ENCODE assay signal across 8 cellular contexts in genomic region chr2:64945973-64946736, GRCh38.
A peak's percentile ranks its signal among the peaks of the same experiment; 100 is the strongest.
DNase-seq lines count a peak whose midpoint lies in the region; ATAC-seq and TF ChIP-seq lines count a peak whose summit lies in the region.
"Had no signal": no experiment of that assay in that cellular context is flagged by ENCODE, and none has a peak within 500 bp of the region (broad histone marks: within the 10 kb centered on the region; RNA-seq: fewer than 3 reads in every experiment).

No MANE protein-coding gene starts in this region.

- ATAC-seq in GM19035 (IDR thresholded peaks at IDR 0.05; ENCODE audit: unreplicated experiment) (peak; percentile 91), HG03095 (IDR thresholded peaks at IDR 0.05; ENCODE audit: unreplicated experiment) (peak; percentile 83)

- DNase-seq in T-helper 2 cell (peak in 4 of 5 experiments; percentile 19 to 94 (median 30)), brain microvascular endothelial cell (peak; percentile 16), NCI-H69 (lab: John Stamatoyannopoulos, UW) (no peak), HUDEP-2 (lab: John Stamatoyannopoulos, UW; ENCODE audit: unreplicated experiment in 76 of 76) (no peak)
- DNase-seq in stimulated activated CD4-positive, alpha-beta T cell treated with anti-CD3 and anti-CD28 coated beads, Interleukin-2, amount 100 ng/mL, for 48 hours = peak; percentile 45 to 55
- DNase-seq: pancreas had no signal

- in situ Hi-C loops in brain microvascular endothelial cell (cut with HindIII; ENCODE audit: low pct_ligation_motif_present, low sequenced_read_pairs) = no loop called here

- H3K27me3 ChIP-seq in brain microvascular endothelial cell (replicated peaks) = no peaks in the 10 kb centered on the region
- H3K27me3 ChIP-seq: pancreas had no signal

- TF ChIP-seq CTCF in brain microvascular endothelial cell (IDR thresholded peaks at IDR 0.05; ENCODE audit: low read depth, low read length, missing control alignments) = no peak

- no peak overlapping the region for H3K27ac ChIP-seq in brain microvascular endothelial cell
- H3K27ac ChIP-seq: pancreas had no signal

- H3K4me3 ChIP-seq in brain microvascular endothelial cell (ENCODE audit: low read depth, low read length) = no peak overlapping the region
- H3K4me3 ChIP-seq: pancreas had no signal

- H3K36me3 ChIP-seq in brain microvascular endothelial cell (replicated peaks) = no peaks in the 10 kb centered on the region
- H3K36me3 ChIP-seq: pancreas had no signal

Comparison
In these comparisons a context has a peak if more than half of its experiments do, and no peak if none do; other contexts are left out.
1. DNase-seq: peak in T-helper 2 cell (4 of 5), brain microvascular endothelial cell (single experiment) and stimulated activated CD4-positive, alpha-beta T cell treated with anti-CD3 and anti-CD28 coated beads, Interleukin-2, amount 100 ng/mL, for 48 hours (2 of 2); none in NCI-H69 (single experiment) and HUDEP-2 (0 of 76).